1 cellular context compared by ENCODE assay signal in genomic region chr2:10214179-10214578, GRCh38.
TF ChIP-seq lines count a peak whose summit lies in the region.

No MANE protein-coding gene starts in this region.

TF ChIP-seq in WTC11, 78 proteins besides CTCF, POLR2A, EP300 and RAD21 (continued from another document):
- TF ChIP-seq ZNF416 (CRISPR knock-in tag; IDR thresholded peaks at IDR 0.05) (no peak), ZNF281 (CRISPR knock-in tag; IDR thresholded peaks at IDR 0.05) (no peak), ZMAT4 (CRISPR knock-in tag; IDR thresholded peaks at IDR 0.05) (no peak), PRRX2 (CRISPR knock-in tag; IDR thresholded peaks at IDR 0.05) (no peak), TCF7 (CRISPR knock-in tag; IDR thresholded peaks at IDR 0.05; ENCODE audit: low read depth) (no peak), ZNF396 (CRISPR knock-in tag; IDR thresholded peaks at IDR 0.05; ENCODE audit: borderline replicate concordance) (no peak)
